32 cellular contexts compared by ENCODE assay signal in the genomic region with DNA sequence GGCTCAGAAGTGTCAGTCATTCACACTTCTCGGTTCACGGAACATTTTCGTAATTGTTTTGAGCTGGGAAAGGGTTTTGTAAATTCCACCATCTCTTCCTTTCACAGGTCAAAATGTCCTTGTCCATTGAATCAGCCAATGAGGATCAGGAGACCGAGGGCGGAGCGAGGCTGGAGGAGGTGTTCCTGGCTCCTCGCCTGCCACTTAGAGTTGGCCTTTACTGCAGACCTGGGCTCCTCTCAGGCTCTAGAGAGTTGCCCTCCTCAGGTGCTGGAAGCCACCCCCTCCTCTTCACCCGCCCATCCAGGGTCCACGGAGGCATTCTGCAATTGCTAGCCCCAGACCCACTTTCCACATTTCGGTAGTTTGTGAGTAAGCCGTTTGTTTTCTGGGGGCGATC.
"Had no signal": no experiment of that assay in that cellular context is flagged by ENCODE, and none has a peak within 500 bp of the region (broad histone marks: within the 10 kb centered on the region; RNA-seq: fewer than 3 reads in every experiment).

No MANE protein-coding gene starts in this region.

- H3K36me3 Mint-ChIP-seq: activated CD8-positive, alpha-beta memory T cell treated with anti-CD3 and anti-CD28 coated beads, Interleukin-2, amount 10 ng/mL, durations not matched to agents 7 days and 5 days; activated naive CD4-positive, alpha-beta T cell treated with anti-CD3 and anti-CD28 coated beads, Interleukin-2, amount 10 ng/mL, durations not matched to agents 7 days and 5 days; activated naive CD8-positive, alpha-beta T cell; T-cell had no signal

- ATAC-seq: activated CD8-positive, alpha-beta memory T cell treated with anti-CD3 and anti-CD28 coated beads, Interleukin-2, amount 10 ng/mL, durations not matched to agents 7 days and 5 days; activated naive CD8-positive, alpha-beta T cell treated with anti-CD3 and anti-CD28 coated beads, Interleukin-2, amount 50 U/mL, for 24 hours; PC-3; SK-N-SH treated with all-trans-retinoic acid at 6 μM for 48 hours; T-cell had no signal

- H3K9me3 ChIP-seq: Peyer's patch had no signal

- H3K27me3 ChIP-seq: brain microvascular endothelial cell, Peyer's patch had no signal

- H3K4me3 Mint-ChIP-seq: activated CD4-positive, alpha-beta memory T cell treated with anti-CD3 and anti-CD28 coated beads, Interleukin-2, amount 10 ng/mL, durations not matched to agents 7 days and 5 days; activated CD8-positive, alpha-beta memory T cell treated with anti-CD3 and anti-CD28 coated beads, Interleukin-2, amount 10 ng/mL, durations not matched to agents 7 days and 5 days; activated naive CD4-positive, alpha-beta T cell treated with anti-CD3 and anti-CD28 coated beads, Interleukin-2, amount 10 ng/mL, durations not matched to agents 7 days and 5 days; activated naive CD8-positive, alpha-beta T cell; activated naive CD8-positive, alpha-beta T cell treated with anti-CD3 and anti-CD28 coated beads, Interleukin-2, amount 50 U/mL, for 24 hours; T-cell had no signal

- H3K4me3 ChIP-seq: Peyer's patch, SJSA1 had no signal

- H3K4me1 Mint-ChIP-seq: activated CD4-positive, alpha-beta memory T cell treated with anti-CD3 and anti-CD28 coated beads, Interleukin-2, amount 10 ng/mL, durations not matched to agents 7 days and 5 days; activated CD8-positive, alpha-beta memory T cell treated with anti-CD3 and anti-CD28 coated beads, Interleukin-2, amount 10 ng/mL, durations not matched to agents 7 days and 5 days; activated naive CD4-positive, alpha-beta T cell treated with anti-CD3 and anti-CD28 coated beads, Interleukin-2, amount 10 ng/mL, durations not matched to agents 7 days and 5 days; activated naive CD8-positive, alpha-beta T cell treated with anti-CD3 and anti-CD28 coated beads, Interleukin-2, amount 50 U/mL, for 24 hours; T-cell had no signal

- DNase-seq: activated CD4-positive, alpha-beta memory T cell treated with anti-CD3 and anti-CD28 coated beads, Interleukin-2, amount 10 ng/mL, durations not matched to agents 7 days and 5 days; activated CD4-positive, alpha-beta T cell treated with anti-CD3 and anti-CD28 coated beads for 1 hour; activated CD4-positive, alpha-beta T cell treated with anti-CD3 and anti-CD28 coated beads for 48 hours; activated CD4-positive, CD25-positive, alpha-beta regulatory T cell; activated CD8-positive, alpha-beta memory T cell treated with anti-CD3 and anti-CD28 coated beads for 24 hours; activated CD8-positive, alpha-beta memory T cell treated with anti-CD3 and anti-CD28 coated beads, Interleukin-2, amount 10 ng/mL, durations not matched to agents 7 days and 5 days; activated CD8-positive, alpha-beta memory T cell treated with anti-CD3 and anti-CD28 coated beads, Interleukin-2, amount 50 U/mL, for 48 hours; activated effector memory CD4-positive, alpha-beta T cell treated with Interleukin-2 at 50 U/mL for 16 hours; activated naive CD4-positive, alpha-beta T cell treated with anti-CD3 and anti-CD28 coated beads, Interleukin-2, amount 10 ng/mL, durations not matched to agents 7 days and 5 days; activated naive CD8-positive, alpha-beta T cell treated with anti-CD3 and anti-CD28 coated beads, Interleukin-2, amount 50 U/mL, for 24 hours; activated T-cell treated with anti-CD3 and anti-CD28 coated beads, Interleukin-2, amount 50 U/mL, for 48 hours; aorta; brain microvascular endothelial cell; central memory CD4-positive, alpha-beta T cell; Karpas-422; NCI-H1105; NCI-H1417 treated with DMSO at 0.1 percent for 48 hours; NCI-H187 treated with DMSO at 0.1 percent for 48 hours; NCI-H345; NCI-H524 treated with DMSO at 0.1 percent for 48 hours; NK-92 treated with Interleukin-12 subunit alpha and Interleukin-12 subunit beta, amount 100 ng/mL, for 24 hours; PC-3; Peyer's patch; RPMI8226; SHP77 treated with DMSO at 0.1 percent for 48 hours; T-cell; T-helper 2 cell; T-helper 9 cell had no signal

- H3K27ac ChIP-seq: brain microvascular endothelial cell, Peyer's patch, SJSA1, VCaP had no signal

- H3K27me3 Mint-ChIP-seq: activated CD8-positive, alpha-beta memory T cell treated with anti-CD3 and anti-CD28 coated beads, Interleukin-2, amount 10 ng/mL, durations not matched to agents 7 days and 5 days; activated naive CD4-positive, alpha-beta T cell treated with anti-CD3 and anti-CD28 coated beads, Interleukin-2, amount 10 ng/mL, durations not matched to agents 7 days and 5 days had no signal

- H3K36me3 ChIP-seq: brain microvascular endothelial cell, Peyer's patch, SJSA1 had no signal

- H3K9me3 Mint-ChIP-seq: activated CD4-positive, alpha-beta memory T cell treated with anti-CD3 and anti-CD28 coated beads, Interleukin-2, amount 10 ng/mL, durations not matched to agents 7 days and 5 days; activated naive CD4-positive, alpha-beta T cell treated with anti-CD3 and anti-CD28 coated beads, Interleukin-2, amount 10 ng/mL, durations not matched to agents 7 days and 5 days; activated naive CD8-positive, alpha-beta T cell treated with anti-CD3 and anti-CD28 coated beads, Interleukin-2, amount 50 U/mL, for 24 hours had no signal

- H3K27ac Mint-ChIP-seq: activated CD4-positive, alpha-beta memory T cell treated with anti-CD3 and anti-CD28 coated beads, Interleukin-2, amount 10 ng/mL, durations not matched to agents 7 days and 5 days; activated CD8-positive, alpha-beta memory T cell treated with anti-CD3 and anti-CD28 coated beads, Interleukin-2, amount 10 ng/mL, durations not matched to agents 7 days and 5 days; activated naive CD4-positive, alpha-beta T cell treated with anti-CD3 and anti-CD28 coated beads, Interleukin-2, amount 10 ng/mL, durations not matched to agents 7 days and 5 days; activated naive CD8-positive, alpha-beta T cell; activated naive CD8-positive, alpha-beta T cell treated with anti-CD3 and anti-CD28 coated beads, Interleukin-2, amount 50 U/mL, for 24 hours; T-cell had no signal
